In the genomic region with DNA sequence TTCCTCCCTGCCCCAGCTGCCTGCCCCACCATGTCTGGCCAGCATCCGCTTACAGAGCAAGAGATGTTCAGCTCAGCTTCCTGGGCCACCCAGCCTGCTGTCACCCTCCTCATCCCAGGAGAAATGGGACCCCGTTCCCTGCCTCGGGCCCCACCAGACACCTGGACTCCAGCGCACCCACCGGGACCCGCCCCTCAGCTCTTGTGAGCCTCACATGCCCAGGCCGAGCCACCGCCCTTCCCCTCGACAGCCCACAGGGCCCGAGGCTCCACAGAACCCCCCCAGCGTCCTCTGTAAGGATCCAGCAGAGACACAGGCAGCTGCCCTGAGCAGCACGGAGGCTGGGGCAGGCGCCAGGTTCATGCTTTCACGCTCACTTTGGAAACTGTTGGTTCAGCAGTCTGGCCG, we compare ENCODE assay signal across 18 cellular contexts. TPM values are rescaled to one million over a fixed set of nuclear protein-coding genes. Genes with fewer than 3 reads are reported as not detected.
A peak's percentile ranks its signal among the peaks of the same experiment; 100 is the strongest.
DNase-seq lines count a peak whose midpoint lies in the region; ATAC-seq and TF ChIP-seq lines count a peak whose summit lies in the region.
"Had no signal": no experiment of that assay in that cellular context is flagged by ENCODE, and none has a peak within 500 bp of the region (broad histone marks: within the 10 kb centered on the region; RNA-seq: fewer than 3 reads in every experiment).

No MANE protein-coding gene starts in this region.

- H3K4me1 ChIP-seq in heart left ventricle, result peaks cover 0 to 23% (median 12%) of the 10 kb centered on the region in 12 donors

- H3K9me3 ChIP-seq in heart left ventricle, result no peaks in the 10 kb centered on the region

- no peaks in the 10 kb centered on the region for H3K36me3 ChIP-seq in heart left ventricle

- TF ChIP-seq CTCF in heart left ventricle (IDR thresholded peaks at IDR 0.05) (no peak), nephron (IDR thresholded peaks at IDR 0.05; ENCODE audit: unreplicated experiment in 3 of 3) (no peak)

- H3K27me3 Mint-ChIP-seq in nephron (ENCODE audit: low read depth), result peaks cover 26% of the 10 kb centered on the region
- peaks cover 9% of the 10 kb centered on the region for H3K27me3 Mint-ChIP-seq in activated CD4-positive, alpha-beta memory T cell treated with anti-CD3 and anti-CD28 coated beads for 36 hours

- POLR2A ChIA-PET in activated CD4-positive, alpha-beta memory T cell treated with anti-CD3 and anti-CD28 coated beads for 36 hours (lab: Charles Lee), result no interaction called here

- peak overlapping the region; percentile 46 to 84 (median 55) for H3K27ac Mint-ChIP-seq in nephron
- no peak overlapping the region for H3K27ac Mint-ChIP-seq in activated CD4-positive, alpha-beta memory T cell treated with anti-CD3 and anti-CD28 coated beads for 36 hours
- H3K27ac Mint-ChIP-seq: HFFc6 had no signal

- DNase-seq in DMS 273 (lab: John Stamatoyannopoulos, UW; ENCODE audit: unreplicated experiment) (peak; percentile 38), DMS 273 treated with DMSO at 0.1 percent for 48 hours (lab: John Stamatoyannopoulos, UW) (no peak), heart left ventricle (peak in 3 of 5 donors; percentile 13 to 52 (median 14)), cardiac septum (ENCODE audit: low spot score) (no peak), pons (ENCODE audit: low spot score) (no peak), AML-193 (lab: John Stamatoyannopoulos, UW) (no peak)
- DNase-seq in activated CD4-positive, alpha-beta memory T cell treated with anti-CD3 and anti-CD28 coated beads for 36 hours, result no peak
- DNase-seq: HFFc6, KBM-7, NCI-H1436 treated with DMSO at 0.1 percent for 48 hours, NCI-H2081 treated with DMSO at 0.1 percent for 48 hours, NCI-H226, NCI-H82 had no signal

- H3K4me3 Mint-ChIP-seq in nephron, result no peak overlapping the region
- no peak overlapping the region for H3K4me3 Mint-ChIP-seq in activated CD4-positive, alpha-beta memory T cell treated with anti-CD3 and anti-CD28 coated beads for 36 hours
- H3K4me3 Mint-ChIP-seq: HFFc6 had no signal

- no peak for ATAC-seq in heart left ventricle

- no peak overlapping the region for H3K4me3 ChIP-seq in heart left ventricle
- H3K4me3 ChIP-seq: SK-N-MC had no signal

- H3K4me1 Mint-ChIP-seq in nephron, result peaks cover 14% of the 10 kb centered on the region
- no peaks in the 10 kb centered on the region for H3K4me1 Mint-ChIP-seq in activated CD4-positive, alpha-beta memory T cell treated with anti-CD3 and anti-CD28 coated beads for 36 hours (ENCODE audit: low read depth)

- CTCF ChIA-PET in activated CD4-positive, alpha-beta memory T cell treated with anti-CD3 and anti-CD28 coated beads for 36 hours (lab: Charles Lee), result interaction anchor here (1.3 kb wide), 1 partner anchor 483 kb away, joined by 3 read pairs; no protein-coding TSS in a partner anchor

- H3K36me3 Mint-ChIP-seq in nephron (ENCODE audit: low read depth), result no peaks in the 10 kb centered on the region
- no peaks in the 10 kb centered on the region for H3K36me3 Mint-ChIP-seq in activated CD4-positive, alpha-beta memory T cell treated with anti-CD3 and anti-CD28 coated beads for 36 hours

- H3K9me3 Mint-ChIP-seq in nephron, result no peaks in the 10 kb centered on the region
- no peaks in the 10 kb centered on the region for H3K9me3 Mint-ChIP-seq in activated CD4-positive, alpha-beta memory T cell treated with anti-CD3 and anti-CD28 coated beads for 36 hours
- H3K9me3 Mint-ChIP-seq: HFFc6 had no signal

- intact Hi-C loops in heart left ventricle (cut with DNase I), result loop anchor here in 8 of 10 donors (5.0 to 10.0 kb wide), 6 partner anchors 76 to 484 kb away; no protein-coding TSS in a partner anchor
- intact Hi-C loops in cardiac septum (cut with DNase I), result loop anchor here (5.0 kb wide), 1 partner anchor 484 kb away; no protein-coding TSS in a partner anchor
- intact Hi-C loops in activated CD4-positive, alpha-beta memory T cell treated with anti-CD3 and anti-CD28 coated beads for 36 hours (cut with micrococcal nuclease), result no loop called here

- H3K27ac ChIP-seq in heart left ventricle, result no peak overlapping the region
- H3K27ac ChIP-seq: 22Rv1, SK-N-MC had no signal

- TF ChIP-seq POLR2A in heart left ventricle (IDR thresholded peaks at IDR 0.05), result no peak

- peaks cover 0 to 23% (median 0%) of the 10 kb centered on the region in 9 donors for H3K27me3 ChIP-seq in heart left ventricle

- WGBS in heart left ventricle, 4 donors, result 69 to 74% (median 72%) methylated on average over 9 to 15 of the region's 15 CpGs

RNA-seq across cellular contexts. Expression of a gene that starts 18.4 kb away (rescaled TPM):
- total RNA-seq in heart left ventricle (100 to 1,000 TPM in 2 of 9 donors, 10 to 100 TPM in 7; 25.5 to 170 (median 75.3) TPM), cardiac septum (67.8 TPM)
- 100 to 1,000 TPM in 1 of 2 donors, 10 to 100 TPM in 1; 11.1 to 121 TPM for polyA plus RNA-seq in heart left ventricle
- total RNA-seq in activated CD4-positive, alpha-beta memory T cell treated with anti-CD3 and anti-CD28 coated beads for 36 hours, result not detected
- total RNA-seq: HFFc6 had no signal
- polyA plus RNA-seq: AG04450, BJ had no signal

RNA-seq across cellular contexts. Expression of a gene that starts 43.4 kb away (rescaled TPM):
- total RNA-seq in heart left ventricle (1 to 10 TPM in 1 of 9 donors, under 1 TPM in 4, not detected in 4; 0.25 to 1.1 (median 0.40) TPM), cardiac septum (0.89 TPM)
- under 1 TPM; 0.15 to 0.61 TPM for polyA plus RNA-seq in heart left ventricle
- total RNA-seq in activated CD4-positive, alpha-beta memory T cell treated with anti-CD3 and anti-CD28 coated beads for 36 hours, result not detected
- total RNA-seq: HFFc6 had no signal

Comparison
In these comparisons a context has a peak if more than half of its experiments do, and no peak if none do; other contexts are left out.
1. DNase-seq: peak in DMS 273 (single experiment) and heart left ventricle (3 of 5); none in DMS 273 treated with DMSO at 0.1 percent for 48 hours (single experiment), cardiac septum (single experiment), pons (single experiment), AML-193 (0 of 2) and activated CD4-positive, alpha-beta memory T cell treated with anti-CD3 and anti-CD28 coated beads for 36 hours (single experiment).
2. RNA of a gene that starts 18.4 kb away (total RNA-seq): 25.5 to 170 TPM in heart left ventricle and 67.8 TPM in cardiac septum (single experiment); not detected in activated CD4-positive, alpha-beta memory T cell treated with anti-CD3 and anti-CD28 coated beads for 36 hours; every median in the first group is over 10 times any median in the second.